Comparison of ENCODE assay signal across 1 cellular context in the genomic region with DNA sequence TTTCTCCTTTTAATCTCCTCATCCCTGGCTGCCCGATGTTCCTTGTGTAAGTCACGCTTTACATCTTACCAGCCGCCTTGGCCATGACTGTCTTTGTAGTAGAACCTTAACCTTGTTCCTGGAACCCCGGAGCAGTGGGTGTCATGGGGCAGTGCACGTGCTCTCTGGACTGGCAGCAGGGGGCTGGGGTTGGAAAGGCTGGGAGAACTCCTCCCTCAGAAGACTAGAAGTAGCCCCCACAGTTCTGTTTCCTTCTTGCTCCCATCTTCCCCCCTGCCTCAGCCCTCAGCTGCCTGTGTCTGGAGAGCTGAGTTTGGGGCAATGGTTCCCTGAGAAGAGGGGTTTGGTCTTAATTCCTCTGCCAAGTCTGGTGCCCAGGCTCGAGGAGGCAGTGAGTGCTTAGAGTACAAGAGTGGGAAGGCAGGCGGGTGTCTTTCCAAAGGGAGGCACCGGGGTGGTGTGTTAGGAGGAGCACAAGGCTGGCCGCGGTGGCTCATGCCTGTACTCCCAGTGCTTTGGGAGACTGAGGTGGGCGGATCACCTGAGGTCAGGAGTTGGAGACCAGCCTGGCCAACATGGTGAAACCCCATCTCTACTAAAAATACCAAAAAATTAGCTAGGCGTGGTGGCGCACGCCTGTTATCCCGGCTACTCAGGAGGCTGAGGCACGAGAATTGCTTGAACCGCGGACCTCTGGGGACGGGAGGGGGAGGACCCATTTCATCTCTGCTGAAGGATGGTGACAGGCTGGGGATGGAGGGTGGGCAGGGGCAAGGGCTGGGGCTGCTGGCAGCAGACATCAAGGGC.
TF ChIP-seq lines count a peak whose summit lies in the region.

No MANE protein-coding gene starts in this region.

TF ChIP-seq in GM23338, 12 proteins besides CTCF, POLR2A, EP300 and RAD21 (continued from another document):
- TF ChIP-seq REST (IDR thresholded peaks at IDR 0.05; ENCODE audit: unreplicated experiment) = no peak
- TF ChIP-seq, protein P1, sequence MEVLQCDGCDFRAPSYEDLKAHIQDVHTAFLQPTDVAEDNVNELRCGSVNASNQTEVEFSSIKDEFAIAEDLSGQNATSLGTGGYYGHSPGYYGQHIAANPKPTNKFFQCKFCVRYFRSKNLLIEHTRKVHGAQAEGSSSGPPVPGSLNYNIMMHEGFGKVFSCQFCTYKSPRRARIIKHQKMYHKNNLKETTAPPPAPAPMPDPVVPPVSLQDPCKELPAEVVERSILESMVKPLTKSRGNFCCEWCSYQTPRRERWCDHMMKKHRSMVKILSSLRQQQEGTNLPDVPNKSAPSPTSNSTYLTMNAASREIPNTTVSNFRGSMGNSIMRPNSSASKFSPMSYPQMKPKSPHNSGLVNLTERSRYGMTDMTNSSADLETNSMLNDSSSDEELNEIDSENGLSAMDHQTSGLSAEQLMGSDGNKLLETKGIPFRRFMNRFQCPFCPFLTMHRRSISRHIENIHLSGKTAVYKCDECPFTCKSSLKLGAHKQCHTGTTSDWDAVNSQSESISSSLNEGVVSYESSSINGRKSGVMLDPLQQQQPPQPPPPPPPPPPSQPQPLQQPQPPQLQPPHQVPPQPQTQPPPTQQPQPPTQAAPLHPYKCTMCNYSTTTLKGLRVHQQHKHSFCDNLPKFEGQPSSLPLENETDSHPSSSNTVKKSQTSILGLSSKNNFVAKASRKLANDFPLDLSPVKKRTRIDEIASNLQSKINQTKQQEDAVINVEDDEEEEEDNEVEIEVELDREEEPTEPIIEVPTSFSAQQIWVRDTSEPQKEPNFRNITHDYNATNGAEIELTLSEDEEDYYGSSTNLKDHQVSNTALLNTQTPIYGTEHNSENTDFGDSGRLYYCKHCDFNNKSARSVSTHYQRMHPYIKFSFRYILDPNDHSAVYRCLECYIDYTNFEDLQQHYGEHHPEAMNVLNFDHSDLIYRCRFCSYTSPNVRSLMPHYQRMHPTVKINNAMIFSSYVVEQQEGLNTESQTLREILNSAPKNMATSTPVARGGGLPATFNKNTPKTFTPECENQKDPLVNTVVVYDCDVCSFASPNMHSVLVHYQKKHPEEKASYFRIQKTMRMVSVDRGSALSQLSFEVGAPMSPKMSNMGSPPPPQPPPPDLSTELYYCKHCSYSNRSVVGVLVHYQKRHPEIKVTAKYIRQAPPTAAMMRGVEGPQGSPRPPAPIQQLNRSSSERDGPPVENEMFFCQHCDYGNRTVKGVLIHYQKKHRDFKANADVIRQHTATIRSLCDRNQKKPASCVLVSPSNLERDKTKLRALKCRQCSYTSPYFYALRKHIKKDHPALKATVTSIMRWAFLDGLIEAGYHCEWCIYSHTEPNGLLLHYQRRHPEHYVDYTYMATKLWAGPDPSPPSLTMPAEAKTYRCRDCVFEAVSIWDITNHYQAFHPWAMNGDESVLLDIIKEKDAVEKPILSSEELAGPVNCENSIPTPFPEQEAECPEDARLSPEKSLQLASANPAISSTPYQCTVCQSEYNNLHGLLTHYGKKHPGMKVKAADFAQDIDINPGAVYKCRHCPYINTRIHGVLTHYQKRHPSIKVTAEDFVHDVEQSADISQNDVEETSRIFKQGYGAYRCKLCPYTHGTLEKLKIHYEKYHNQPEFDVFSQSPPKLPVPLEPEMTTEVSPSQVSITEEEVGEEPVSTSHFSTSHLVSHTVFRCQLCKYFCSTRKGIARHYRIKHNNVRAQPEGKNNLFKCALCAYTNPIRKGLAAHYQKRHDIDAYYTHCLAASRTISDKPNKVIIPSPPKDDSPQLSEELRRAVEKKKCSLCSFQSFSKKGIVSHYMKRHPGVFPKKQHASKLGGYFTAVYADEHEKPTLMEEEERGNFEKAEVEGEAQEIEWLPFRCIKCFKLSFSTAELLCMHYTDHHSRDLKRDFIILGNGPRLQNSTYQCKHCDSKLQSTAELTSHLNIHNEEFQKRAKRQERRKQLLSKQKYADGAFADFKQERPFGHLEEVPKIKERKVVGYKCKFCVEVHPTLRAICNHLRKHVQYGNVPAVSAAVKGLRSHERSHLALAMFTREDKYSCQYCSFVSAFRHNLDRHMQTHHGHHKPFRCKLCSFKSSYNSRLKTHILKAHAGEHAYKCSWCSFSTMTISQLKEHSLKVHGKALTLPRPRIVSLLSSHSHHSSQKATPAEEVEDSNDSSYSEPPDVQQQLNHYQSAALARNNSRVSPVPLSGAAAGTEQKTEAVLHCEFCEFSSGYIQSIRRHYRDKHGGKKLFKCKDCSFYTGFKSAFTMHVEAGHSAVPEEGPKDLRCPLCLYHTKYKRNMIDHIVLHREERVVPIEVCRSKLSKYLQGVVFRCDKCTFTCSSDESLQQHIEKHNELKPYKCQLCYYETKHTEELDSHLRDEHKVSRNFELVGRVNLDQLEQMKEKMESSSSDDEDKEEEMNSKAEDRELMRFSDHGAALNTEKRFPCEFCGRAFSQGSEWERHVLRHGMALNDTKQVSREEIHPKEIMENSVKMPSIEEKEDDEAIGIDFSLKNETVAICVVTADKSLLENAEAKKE (CRISPR knock-in tag; IDR thresholded peaks at IDR 0.05) = no peak
